21 cellular contexts compared by ENCODE assay signal in genomic region chr11:126135182-126136176, GRCh38.
DNase-seq lines count a peak whose midpoint lies in the region; ATAC-seq and TF ChIP-seq lines count a peak whose summit lies in the region.
"Had no signal": no experiment of that assay in that cellular context is flagged by ENCODE, and none has a peak within 500 bp of the region (broad histone marks: within the 10 kb centered on the region; RNA-seq: fewer than 3 reads in every experiment).

No MANE protein-coding gene starts in this region.

- no peak for TF ChIP-seq POLR2A in transverse colon (IDR thresholded peaks at IDR 0.05)

- TF ChIP-seq CTCF in mesothelial cell of epicardium (IDR thresholded peaks at IDR 0.05; ENCODE audit: unreplicated experiment) (no peak), transverse colon (IDR thresholded peaks at IDR 0.05) (no peak)

- H3K9me3 ChIP-seq in adipocyte (ENCODE audit: control insufficient read depth, low read length) (no peaks in the 10 kb centered on the region), transverse colon (no peaks in the 10 kb centered on the region)
- H3K9me3 ChIP-seq: testis had no signal

- H3K4me1 ChIP-seq in adipocyte (ENCODE audit: control insufficient read depth, insufficient read depth, low read length): peaks cover 93% of the 10 kb centered on the region
- peaks cover 10 to 49% (median 18%) of the 10 kb centered on the region in 4 donors for H3K4me1 ChIP-seq in transverse colon

- no peak for TF ChIP-seq EP300 in transverse colon (IDR thresholded peaks at IDR 0.05; ENCODE audit: low read depth)

- DNase-seq in DMS53 (lab: John Stamatoyannopoulos, UW): peak; percentile 20
- no peak for DNase-seq in DMS53 treated with DMSO at 0.1 percent for 48 hours (lab: John Stamatoyannopoulos, UW; ENCODE audit: unreplicated experiment)
- DNase-seq in adipocyte (ENCODE audit: low read depth): peak; percentile 55
- DNase-seq in mesothelial cell of epicardium (ENCODE audit: low spot score in 2 of 2, unreplicated experiment in 2 of 2): no peak
- DNase-seq in transverse colon: no peak
- no peak for DNase-seq in GM03348 (ENCODE audit: low spot score)
- DNase-seq in activated CD4-positive, alpha-beta T cell treated with anti-CD3 and anti-CD28 coated beads for 4 hours: no peak
- DNase-seq: 8988T; activated B cell treated with CpG ODN at 0.5 μM for 24 hours; activated naive CD8-positive, alpha-beta T cell treated with anti-CD3 and anti-CD28 coated beads, Interleukin-2, amount 10 ng/mL, durations not matched to agents 7 days and 5 days; activated T-cell treated with anti-CD3 and anti-CD28 coated beads, Interleukin-2, amount 50 U/mL, for 72 hours; erythroblast; head of caudate nucleus; Kasumi-1; NCI-H187; NCI-H446 treated with DMSO at 0.1 percent for 48 hours; stimulated activated CD4-positive, alpha-beta T cell treated with anti-CD3 and anti-CD28 coated beads, Interleukin-2, amount 100 ng/mL, for 48 hours; testis had no signal

- H3K4me1 Mint-ChIP-seq in mesothelial cell of epicardium: peaks cover 89% of the 10 kb centered on the region
- H3K4me1 Mint-ChIP-seq: activated B cell treated with CpG ODN at 0.5 μM for 24 hours; activated naive CD8-positive, alpha-beta T cell treated with anti-CD3 and anti-CD28 coated beads, Interleukin-2, amount 10 ng/mL, durations not matched to agents 7 days and 5 days had no signal

- H3K27ac ChIP-seq in transverse colon: peak overlapping the region; percentile 27 to 82 (median 72)
- H3K27ac ChIP-seq: C4-2B, testis had no signal

- intact Hi-C loops in transverse colon (cut with DNase I; ENCODE audit: low total_unique reads): no loop called here

- no peak overlapping the region for H3K4me3 ChIP-seq in adipocyte (ENCODE audit: low read length)
- H3K4me3 ChIP-seq in transverse colon: no peak overlapping the region
- H3K4me3 ChIP-seq: testis had no signal

- peak overlapping the region; percentile 83 for H3K27ac Mint-ChIP-seq in mesothelial cell of epicardium
- H3K27ac Mint-ChIP-seq: activated B cell treated with CpG ODN at 0.5 μM for 24 hours; activated naive CD8-positive, alpha-beta T cell treated with anti-CD3 and anti-CD28 coated beads, Interleukin-2, amount 10 ng/mL, durations not matched to agents 7 days and 5 days; activated T-cell treated with anti-CD3 and anti-CD28 coated beads, Interleukin-2, amount 50 U/mL, for 72 hours; T-helper 1 cell treated with Interleukin-12 subunit alpha and Interleukin-12 subunit beta and Interleukin-4 antibody, amounts not matched to agents 30 μg/mL and 1 μg/mL, for 36 hours had no signal

- no peak for ATAC-seq in HG03097 (IDR thresholded peaks at IDR 0.05; ENCODE audit: low FRiP score, unreplicated experiment)
- ATAC-seq: activated T-cell treated with anti-CD3 and anti-CD28 coated beads, Interleukin-2, amount 50 U/mL, for 72 hours had no signal

- H3K9ac ChIP-seq in adipocyte (ENCODE audit: low read length): peak overlapping the region; percentile 92

- in situ Hi-C loops in transverse colon (cut with MboI; ENCODE audit: low pct_ligation_motif_present in 1 of 4, low pct_unique_long_range_greater_than_20kb in 1 of 4, low sequenced_read_pairs in 3 of 4): no loop called here

- H3K27me3 Mint-ChIP-seq in mesothelial cell of epicardium (ENCODE audit: low read depth): no peaks in the 10 kb centered on the region

- no peaks in the 10 kb centered on the region for H3K36me3 ChIP-seq in adipocyte (ENCODE audit: control insufficient read depth, insufficient read depth, low read length, severe bottlenecking)
- H3K36me3 ChIP-seq in transverse colon: no peaks in the 10 kb centered on the region

- no peaks in the 10 kb centered on the region for H3K27me3 ChIP-seq in adipocyte (replicated peaks; ENCODE audit: control insufficient read depth, insufficient read depth, low read length)
- no peaks in the 10 kb centered on the region for H3K27me3 ChIP-seq in transverse colon
- H3K27me3 ChIP-seq: testis had no signal

- 19 to 34% methylated on average over 13 to 20 of the region's 20 CpGs for WGBS in transverse colon (ENCODE audit: low coverage in 1 of 2), 2 donors

- no peaks in the 10 kb centered on the region for H3K36me3 Mint-ChIP-seq in mesothelial cell of epicardium
- H3K36me3 Mint-ChIP-seq: activated naive CD8-positive, alpha-beta T cell treated with anti-CD3 and anti-CD28 coated beads, Interleukin-2, amount 10 ng/mL, durations not matched to agents 7 days and 5 days had no signal

- H3K9me3 Mint-ChIP-seq in mesothelial cell of epicardium: no peaks in the 10 kb centered on the region
- H3K9me3 Mint-ChIP-seq: activated B cell treated with CpG ODN at 0.5 μM for 24 hours; activated naive CD8-positive, alpha-beta T cell treated with anti-CD3 and anti-CD28 coated beads, Interleukin-2, amount 10 ng/mL, durations not matched to agents 7 days and 5 days; activated T-cell treated with anti-CD3 and anti-CD28 coated beads, Interleukin-2, amount 50 U/mL, for 72 hours; T-helper 1 cell treated with Interleukin-12 subunit alpha and Interleukin-12 subunit beta and Interleukin-4 antibody, amounts not matched to agents 30 μg/mL and 1 μg/mL, for 36 hours had no signal

- H3K4me3 Mint-ChIP-seq in mesothelial cell of epicardium: peak overlapping the region; percentile 17
- H3K4me3 Mint-ChIP-seq: activated B cell treated with CpG ODN at 0.5 μM for 24 hours; activated naive CD8-positive, alpha-beta T cell treated with anti-CD3 and anti-CD28 coated beads, Interleukin-2, amount 10 ng/mL, durations not matched to agents 7 days and 5 days; activated T-cell treated with anti-CD3 and anti-CD28 coated beads, Interleukin-2, amount 50 U/mL, for 72 hours; T-helper 1 cell treated with Interleukin-12 subunit alpha and Interleukin-12 subunit beta and Interleukin-4 antibody, amounts not matched to agents 30 μg/mL and 1 μg/mL, for 36 hours had no signal

Comparison
In these comparisons a context has a peak if more than half of its experiments do, and no peak if none do; other contexts are left out.
1. DNase-seq: peak in DMS53 (single experiment) and adipocyte (single experiment); none in DMS53 treated with DMSO at 0.1 percent for 48 hours (single experiment), mesothelial cell of epicardium (0 of 2), transverse colon (single experiment), GM03348 (single experiment) and activated CD4-positive, alpha-beta T cell treated with anti-CD3 and anti-CD28 coated beads for 4 hours (0 of 2).